Comparison of ENCODE assay signal across 16 cellular contexts in genomic region chr2:16180631-16181030, GRCh38.
DNase-seq lines count a peak whose midpoint lies in the region; TF ChIP-seq lines count a peak whose summit lies in the region.
"Had no signal": no experiment of that assay in that cellular context is flagged by ENCODE, and none has a peak within 500 bp of the region (broad histone marks: within the 10 kb centered on the region; RNA-seq: fewer than 3 reads in every experiment).

No MANE protein-coding gene starts in this region.

- peak overlapping the region; percentile 23 for H3K27ac Mint-ChIP-seq in neural crest cell (ENCODE audit: unreplicated experiment)
- H3K27ac Mint-ChIP-seq: B cell; CD4-positive, alpha-beta T cell had no signal

- H3K36me3 Mint-ChIP-seq in neural crest cell (ENCODE audit: low read depth), result no peaks in the 10 kb centered on the region
- H3K36me3 Mint-ChIP-seq: CD14-positive monocyte; CD8-positive, alpha-beta memory T cell had no signal

- peak overlapping the region; percentile 71 for H3K27ac ChIP-seq in VCaP
- H3K27ac ChIP-seq: BLaER1 treated with 17β-estradiol and CSF1 and Interleukin-3, amounts not matched to agents 10 nM and 100 nM had no signal

- in situ Hi-C loops in ACHN (cut with HindIII; ENCODE audit: low pct_ligation_motif_present, low pct_unique_long_range_greater_than_20kb, low sequenced_read_pairs), result no loop called here

- DNase-seq in neural crest cell (ENCODE audit: low read depth, low spot score) (no peak), posterior vena cava (ENCODE audit: low spot score) (peak; percentile 10), head of caudate nucleus (no peak), ACHN (no peak), NCI-H526 (lab: John Stamatoyannopoulos, UW) (no peak)
- DNase-seq: CD4-positive, alpha-beta T cell; CD8-positive, alpha-beta memory T cell; DMS 273 treated with DMSO at 0.1 percent for 48 hours; DMS79 treated with DMSO at 0.1 percent for 48 hours; GF-D8; GOT3; HCEC 1CT had no signal

- intact Hi-C loops in posterior vena cava (cut with DNase I), result no loop called here
- intact Hi-C loops in head of caudate nucleus (cut with DNase I), result no loop called here

- TF ChIP-seq CTCF in VCaP (conservative IDR thresholded peaks at IDR 0.05) (no peak), neural crest cell (conservative IDR thresholded peaks at IDR 0.05) (no peak)

- no peaks in the 10 kb centered on the region for H3K9me3 Mint-ChIP-seq in neural crest cell
- H3K9me3 Mint-ChIP-seq: CD4-positive, alpha-beta T cell had no signal

- H3K4me3 Mint-ChIP-seq in neural crest cell, result no peak overlapping the region
- H3K4me3 Mint-ChIP-seq: B cell; CD14-positive monocyte; CD4-positive, alpha-beta T cell; CD8-positive, alpha-beta memory T cell had no signal

- H3K4me1 Mint-ChIP-seq in neural crest cell, result peaks cover 58% of the 10 kb centered on the region
- H3K4me1 Mint-ChIP-seq: B cell; CD14-positive monocyte; CD8-positive, alpha-beta memory T cell had no signal

- H3K27me3 Mint-ChIP-seq in neural crest cell (ENCODE audit: low read depth), result peaks cover 29% of the 10 kb centered on the region
